9 cellular contexts compared by ENCODE assay signal in the genomic region with DNA sequence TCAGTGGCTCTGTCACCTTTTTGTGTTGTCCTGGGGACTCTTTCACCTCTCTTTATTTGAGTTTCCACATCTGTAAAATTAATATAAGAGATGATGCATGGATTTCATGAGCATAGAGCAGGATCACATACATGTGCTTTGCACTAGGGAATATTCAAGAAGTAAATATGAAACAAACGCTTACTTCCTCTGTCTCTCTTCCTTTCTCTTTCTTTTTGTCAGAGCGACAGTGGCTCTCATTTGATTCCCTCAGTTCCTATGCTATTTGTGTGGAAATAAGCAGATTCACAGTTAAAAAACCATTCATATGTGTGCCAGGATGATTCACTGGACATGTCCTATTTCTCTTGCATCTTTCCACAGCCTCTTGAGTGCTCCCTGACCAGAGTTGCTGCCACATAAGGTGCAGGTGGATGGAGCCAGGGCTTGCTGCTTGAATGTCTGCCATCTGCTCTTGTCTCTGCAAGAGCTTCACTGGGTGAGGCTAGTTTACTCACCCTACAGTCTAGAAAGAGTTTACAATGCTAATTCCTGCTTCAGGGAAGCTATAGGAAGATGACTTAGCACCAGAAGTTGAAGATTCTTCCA.
DNase-seq lines count a peak whose midpoint lies in the region; ATAC-seq and TF ChIP-seq lines count a peak whose summit lies in the region.
"Had no signal": no experiment of that assay in that cellular context is flagged by ENCODE, and none has a peak within 500 bp of the region (broad histone marks: within the 10 kb centered on the region; RNA-seq: fewer than 3 reads in every experiment).

No MANE protein-coding gene starts in this region.

- H3K27me3 ChIP-seq in SJCRH30 (no peaks in the 10 kb centered on the region), neutrophil (no peaks in the 10 kb centered on the region)
- H3K27me3 ChIP-seq: cardiac muscle cell had no signal

- DNase-seq in NCI-H2196 (lab: John Stamatoyannopoulos, UW; ENCODE audit: unreplicated experiment) (peak; percentile 2), NCI-H2196 treated with DMSO at 0.1 percent for 48 hours (lab: John Stamatoyannopoulos, UW; ENCODE audit: unreplicated experiment) (no peak), SJCRH30 (no peak), NCI-H1436 (lab: John Stamatoyannopoulos, UW) (no peak), T1000 (lab: John Stamatoyannopoulos, UW) (no peak), NCI-H748 treated with DMSO at 0.1 percent for 48 hours (lab: John Stamatoyannopoulos, UW) (no peak)

- peaks cover 32% of the 10 kb centered on the region for H3K4me1 ChIP-seq in SJCRH30
- peaks cover 32 to 43% of the 10 kb centered on the region in 2 experiments for H3K4me1 ChIP-seq in neutrophil (ENCODE audit: control insufficient read depth in 1 of 2, insufficient read depth in 1 of 2, low read depth in 1 of 2, low read length in 1 of 2)

- ATAC-seq in HG02763 (IDR thresholded peaks at IDR 0.05; ENCODE audit: unreplicated experiment) = peak; percentile 66

- no peak overlapping the region for H3K4me3 ChIP-seq in SJCRH30
- peak overlapping the region; percentile 8 to 27 for H3K4me3 ChIP-seq in neutrophil (ENCODE audit: low read depth in 1 of 2, low read length in 1 of 2)
- H3K4me3 ChIP-seq: cardiac muscle cell had no signal

- H3K27ac ChIP-seq in SJCRH30 = peak overlapping the region; percentile 99
- peak overlapping the region; percentile 75 for H3K27ac ChIP-seq in neutrophil
- H3K27ac ChIP-seq: cardiac muscle cell had no signal

- no peak for TF ChIP-seq CTCF in neutrophil (IDR thresholded peaks at IDR 0.05)

- no peaks in the 10 kb centered on the region for H3K36me3 ChIP-seq in SJCRH30
- no peaks in the 10 kb centered on the region for H3K36me3 ChIP-seq in neutrophil
- H3K36me3 ChIP-seq: cardiac muscle cell had no signal

- H3K9me3 ChIP-seq in SJCRH30 (replicated peaks) (no peaks in the 10 kb centered on the region), neutrophil (no peaks in the 10 kb centered on the region)
